Comparison of ENCODE assay signal across 9 cellular contexts in genomic region chr12:96212456-96213375, GRCh38. TPM values are rescaled to one million over a fixed set of nuclear protein-coding genes. Genes with fewer than 3 reads are reported as not detected.
DNase-seq lines count a peak whose midpoint lies in the region; ATAC-seq and TF ChIP-seq lines count a peak whose summit lies in the region.
"Had no signal": no experiment of that assay in that cellular context is flagged by ENCODE, and none has a peak within 500 bp of the region (broad histone marks: within the 10 kb centered on the region; RNA-seq: fewer than 3 reads in every experiment).

No MANE protein-coding gene starts in this region.

- H3K36me3 Mint-ChIP-seq in activated CD8-positive, alpha-beta memory T cell treated with anti-CD3 and anti-CD28 coated beads, Interleukin-2, amount 10 ng/mL, durations not matched to agents 7 days and 5 days, result peaks cover 2% of the 10 kb centered on the region
- H3K36me3 Mint-ChIP-seq in T-helper 2 cell treated with Interferon-gamma antibody and Interleukin-4, amounts not matched to agents 5 μg/mL and 100 μg/mL, for 36 hours (ENCODE audit: low read depth), result peaks cover 16% of the 10 kb centered on the region

- no peak overlapping the region for H3K4me3 ChIP-seq in esophagus muscularis mucosa

- peaks cover 65 to 81% (median 75%) of the 10 kb centered on the region in 4 donors for H3K4me1 ChIP-seq in esophagus muscularis mucosa

- no peak for TF ChIP-seq POLR2A in esophagus muscularis mucosa (IDR thresholded peaks at IDR 0.05; ENCODE audit: low read depth)

- peaks cover 58% of the 10 kb centered on the region for H3K4me1 Mint-ChIP-seq in activated CD8-positive, alpha-beta memory T cell treated with anti-CD3 and anti-CD28 coated beads, Interleukin-2, amount 10 ng/mL, durations not matched to agents 7 days and 5 days
- peaks cover 64% of the 10 kb centered on the region for H3K4me1 Mint-ChIP-seq in T-helper 2 cell treated with Interferon-gamma antibody and Interleukin-4, amounts not matched to agents 5 μg/mL and 100 μg/mL, for 36 hours (ENCODE audit: low read depth)

- no peak for TF ChIP-seq EP300 in esophagus muscularis mucosa (IDR thresholded peaks at IDR 0.05)

- intact Hi-C loops in esophagus muscularis mucosa (cut with DNase I), result loop anchor here (10.0 kb wide), 1 partner anchor 272 kb away; the partner anchor contains the start of gene CFAP54

- H3K27ac ChIP-seq in esophagus muscularis mucosa (replicated peaks in 1 of 4), result peak overlapping the region; percentile 19 to 68 (median 53)

- 89% methylated on average over 10 of the region's 10 CpGs for WGBS in esophagus muscularis mucosa

- no peak overlapping the region for H3K27ac Mint-ChIP-seq in activated CD8-positive, alpha-beta memory T cell treated with anti-CD3 and anti-CD28 coated beads, Interleukin-2, amount 10 ng/mL, durations not matched to agents 7 days and 5 days
- peak overlapping the region; percentile 58 for H3K27ac Mint-ChIP-seq in T-helper 2 cell treated with Interferon-gamma antibody and Interleukin-4, amounts not matched to agents 5 μg/mL and 100 μg/mL, for 36 hours

- no peaks in the 10 kb centered on the region for H3K9me3 ChIP-seq in esophagus muscularis mucosa

- H3K4me3 Mint-ChIP-seq in activated CD8-positive, alpha-beta memory T cell treated with anti-CD3 and anti-CD28 coated beads, Interleukin-2, amount 10 ng/mL, durations not matched to agents 7 days and 5 days, result no peak overlapping the region
- peak overlapping the region; percentile 78 for H3K4me3 Mint-ChIP-seq in T-helper 2 cell treated with Interferon-gamma antibody and Interleukin-4, amounts not matched to agents 5 μg/mL and 100 μg/mL, for 36 hours

- H3K9me3 Mint-ChIP-seq in activated CD8-positive, alpha-beta memory T cell treated with anti-CD3 and anti-CD28 coated beads, Interleukin-2, amount 10 ng/mL, durations not matched to agents 7 days and 5 days (ENCODE audit: low read depth), result no peaks in the 10 kb centered on the region
- H3K9me3 Mint-ChIP-seq in T-helper 2 cell treated with Interferon-gamma antibody and Interleukin-4, amounts not matched to agents 5 μg/mL and 100 μg/mL, for 36 hours, result no peaks in the 10 kb centered on the region

- no peaks in the 10 kb centered on the region for H3K27me3 Mint-ChIP-seq in activated CD8-positive, alpha-beta memory T cell treated with anti-CD3 and anti-CD28 coated beads, Interleukin-2, amount 10 ng/mL, durations not matched to agents 7 days and 5 days
- H3K27me3 Mint-ChIP-seq in T-helper 2 cell treated with Interferon-gamma antibody and Interleukin-4, amounts not matched to agents 5 μg/mL and 100 μg/mL, for 36 hours (ENCODE audit: low read depth), result no peaks in the 10 kb centered on the region

- H3K36me3 ChIP-seq in esophagus muscularis mucosa, result peaks cover 0 to 6% (median 0%) of the 10 kb centered on the region in 4 donors

- no peaks in the 10 kb centered on the region for H3K27me3 ChIP-seq in esophagus muscularis mucosa

- no peak for ATAC-seq in activated CD8-positive, alpha-beta memory T cell treated with anti-CD3 and anti-CD28 coated beads, Interleukin-2, amount 10 ng/mL, durations not matched to agents 7 days and 5 days

- CTCF ChIA-PET in activated CD8-positive, alpha-beta memory T cell treated with anti-CD3 and anti-CD28 coated beads, Interleukin-2, amount 10 ng/mL, durations not matched to agents 7 days and 5 days (lab: Charles Lee), result interaction anchor here (0.8 to 8.9 kb wide), 15 partner anchors 7 to 303 kb away, joined by 3 to 92 read pairs (median 4); partner anchors contain the start of genes CDK17 and CFAP54

- TF ChIP-seq CTCF in esophagus muscularis mucosa (IDR thresholded peaks at IDR 0.05), result no peak

- peak; percentile 46 for DNase-seq in activated CD8-positive, alpha-beta memory T cell treated with anti-CD3 and anti-CD28 coated beads, Interleukin-2, amount 50 U/mL, for 48 hours
- no peak for DNase-seq in activated CD8-positive, alpha-beta memory T cell treated with anti-CD3 and anti-CD28 coated beads, Interleukin-2, amount 10 ng/mL, durations not matched to agents 7 days and 5 days
- DNase-seq in T-helper 2 cell treated with Interferon-gamma antibody and Interleukin-4, amounts not matched to agents 5 μg/mL and 100 μg/mL, for 36 hours (ENCODE audit: low spot score), result no peak
- no peak for DNase-seq in esophagus muscularis mucosa (ENCODE audit: extremely low spot score)
- DNase-seq in stimulated activated CD8-positive, alpha-beta memory T cell treated with anti-CD3 and anti-CD28 coated beads, Interleukin-4, amount 100 ng/mL, for 48 hours, result peak; percentile 25
- DNase-seq in NOMO-1 treated with DMSO at 0.1 percent for 48 hours (lab: John Stamatoyannopoulos, UW; ENCODE audit: unreplicated experiment), result no peak
- DNase-seq in OCI-M2 (lab: John Stamatoyannopoulos, UW; ENCODE audit: unreplicated experiment), result no peak
- no peak for DNase-seq in COR-L47 (lab: John Stamatoyannopoulos, UW)
- DNase-seq: trophoblast cell had no signal

RNA-seq across cellular contexts. Expression of gene ELK3, which starts 18.5 kb away (rescaled TPM):
- 10 to 100 TPM; 16.1 to 17.1 TPM for total RNA-seq in activated CD8-positive, alpha-beta memory T cell treated with anti-CD3 and anti-CD28 coated beads, Interleukin-2, amount 10 ng/mL, durations not matched to agents 7 days and 5 days
- total RNA-seq in esophagus muscularis mucosa, result 10 to 100 TPM; 13.7 to 26.9 (median 25.7) TPM

Comparison
In these comparisons a context has a peak if more than half of its experiments do, and no peak if none do; other contexts are left out.
1. DNase-seq: peak in activated CD8-positive, alpha-beta memory T cell treated with anti-CD3 and anti-CD28 coated beads, Interleukin-2, amount 50 U/mL, for 48 hours (single experiment) and stimulated activated CD8-positive, alpha-beta memory T cell treated with anti-CD3 and anti-CD28 coated beads, Interleukin-4, amount 100 ng/mL, for 48 hours (single experiment); none in activated CD8-positive, alpha-beta memory T cell treated with anti-CD3 and anti-CD28 coated beads, Interleukin-2, amount 10 ng/mL, durations not matched to agents 7 days and 5 days (single experiment), T-helper 2 cell treated with Interferon-gamma antibody and Interleukin-4, amounts not matched to agents 5 μg/mL and 100 μg/mL, for 36 hours (single experiment), esophagus muscularis mucosa (single experiment), NOMO-1 treated with DMSO at 0.1 percent for 48 hours (single experiment), OCI-M2 (single experiment) and COR-L47 (single experiment).